ENCODE assay signal across 8 cellular contexts in genomic region chr12:53623986-53624385, GRCh38. TPM values are rescaled to one million over a fixed set of nuclear protein-coding genes. Genes with fewer than 3 reads are reported as not detected.
DNase-seq lines count a peak whose midpoint lies in the region; ATAC-seq and TF ChIP-seq lines count a peak whose summit lies in the region.

No MANE protein-coding gene starts in this region.

- peaks cover 44% of the 10 kb centered on the region for H3K4me1 Mint-ChIP-seq in activated naive CD4-positive, alpha-beta T cell treated with anti-CD3 and anti-CD28 coated beads for 36 hours (ENCODE audit: low read depth)

- H3K4me3 Mint-ChIP-seq in activated naive CD4-positive, alpha-beta T cell treated with anti-CD3 and anti-CD28 coated beads for 36 hours = peak overlapping the region; percentile 97

- no peak for DNase-seq in activated naive CD4-positive, alpha-beta T cell treated with anti-CD3 and anti-CD28 coated beads for 36 hours
- no peak for DNase-seq in activated naive CD4-positive, alpha-beta T cell (lab: John Stamatoyannopoulos, UW)
- peak; percentile 27 for DNase-seq in brain microvascular endothelial cell
- DNase-seq in lower lobe of right lung = no peak
- DNase-seq in upper lobe of right lung = no peak
- no peak for DNase-seq in mesenteric fat pad (ENCODE audit: low spot score)
- no peak for DNase-seq in OCI-M2 (lab: John Stamatoyannopoulos, UW; ENCODE audit: unreplicated experiment)

- intact Hi-C loops in activated naive CD4-positive, alpha-beta T cell treated with anti-CD3 and anti-CD28 coated beads for 36 hours (cut with micrococcal nuclease) = no loop called here
- intact Hi-C loops in lower lobe of right lung (cut with DNase I) = no loop called here
- intact Hi-C loops in upper lobe of right lung (cut with DNase I) = no loop called here

- H3K4me1 ChIP-seq in lower lobe of right lung (peaks cover 49% of the 10 kb centered on the region), upper lobe of right lung (peaks cover 27% of the 10 kb centered on the region)

- H3K9me3 ChIP-seq in lower lobe of right lung = no peaks in the 10 kb centered on the region
- no peaks in the 10 kb centered on the region for H3K9me3 ChIP-seq in upper lobe of right lung

- peak overlapping the region; percentile 13 for H3K27ac ChIP-seq in brain microvascular endothelial cell
- peak overlapping the region; percentile 91 for H3K27ac ChIP-seq in lower lobe of right lung
- H3K27ac ChIP-seq in upper lobe of right lung = peak overlapping the region; percentile 98

- no peak overlapping the region for H3K27ac Mint-ChIP-seq in activated naive CD4-positive, alpha-beta T cell treated with anti-CD3 and anti-CD28 coated beads for 36 hours

- TF ChIP-seq CTCF in brain microvascular endothelial cell (IDR thresholded peaks at IDR 0.05; ENCODE audit: low read depth, low read length, missing control alignments) = no peak
- no peak for TF ChIP-seq CTCF in lower lobe of right lung (IDR thresholded peaks at IDR 0.05)
- no peak for TF ChIP-seq CTCF in upper lobe of right lung (IDR thresholded peaks at IDR 0.05)

- H3K36me3 Mint-ChIP-seq in activated naive CD4-positive, alpha-beta T cell treated with anti-CD3 and anti-CD28 coated beads for 36 hours (ENCODE audit: low read depth) = peaks cover 4% of the 10 kb centered on the region

- H3K4me3 ChIP-seq in brain microvascular endothelial cell (ENCODE audit: low read depth, low read length) (peak overlapping the region; percentile 83), lower lobe of right lung (peak overlapping the region; percentile 67), upper lobe of right lung (peak overlapping the region; percentile 71)

- H3K27me3 Mint-ChIP-seq in activated naive CD4-positive, alpha-beta T cell treated with anti-CD3 and anti-CD28 coated beads for 36 hours (ENCODE audit: low read depth) = no peaks in the 10 kb centered on the region

- in situ Hi-C loops in brain microvascular endothelial cell (cut with HindIII; ENCODE audit: low pct_ligation_motif_present, low sequenced_read_pairs) = no loop called here

- CTCF ChIA-PET in activated naive CD4-positive, alpha-beta T cell treated with anti-CD3 and anti-CD28 coated beads for 36 hours (lab: Charles Lee) = interaction anchor here (0.8 to 2.6 kb wide), 6 partner anchors 10 to 119 kb away, joined by 3 to 11 read pairs (median 4); partner anchors contain the start of gene ATP5MC2

- H3K27me3 ChIP-seq in brain microvascular endothelial cell (replicated peaks) = no peaks in the 10 kb centered on the region
- no peaks in the 10 kb centered on the region for H3K27me3 ChIP-seq in lower lobe of right lung (ENCODE audit: low read depth)
- no peaks in the 10 kb centered on the region for H3K27me3 ChIP-seq in upper lobe of right lung

- ATAC-seq in lower lobe of right lung = no peak
- no peak for ATAC-seq in upper lobe of right lung
- no peak for ATAC-seq in GM21717 (IDR thresholded peaks at IDR 0.05; ENCODE audit: unreplicated experiment)

- no peaks in the 10 kb centered on the region for H3K9me3 Mint-ChIP-seq in activated naive CD4-positive, alpha-beta T cell treated with anti-CD3 and anti-CD28 coated beads for 36 hours

- H3K36me3 ChIP-seq in brain microvascular endothelial cell (replicated peaks) (no peaks in the 10 kb centered on the region), lower lobe of right lung (no peaks in the 10 kb centered on the region), upper lobe of right lung (no peaks in the 10 kb centered on the region)

RNA-seq across cellular contexts. Expression of gene ATF7, which starts 2.2 kb away (rescaled TPM):
- total RNA-seq in activated naive CD4-positive, alpha-beta T cell treated with anti-CD3 and anti-CD28 coated beads for 36 hours = 10 to 100 TPM; 19.7 to 19.8 TPM
- total RNA-seq in lower lobe of right lung (61.2 TPM), upper lobe of right lung (54.0 TPM), mesenteric fat pad (44.7 TPM)

RNA-seq across cellular contexts. Expression of gene ATP5MC2, which starts 51.9 kb away (rescaled TPM):
- 100 to 1,000 TPM; 443 to 466 TPM for total RNA-seq in activated naive CD4-positive, alpha-beta T cell treated with anti-CD3 and anti-CD28 coated beads for 36 hours
- total RNA-seq in lower lobe of right lung (264 TPM), upper lobe of right lung (236 TPM), mesenteric fat pad (194 TPM)

Comparison
In these comparisons a context has a peak if more than half of its experiments do, and no peak if none do; other contexts are left out.
1. H3K27ac ChIP-seq: peak in every context shown above with its lines; median percentile 98 in upper lobe of right lung; 91 in lower lobe of right lung; 13 in brain microvascular endothelial cell.